Comparison of ENCODE assay signal across 11 cellular contexts in genomic region chr12:32681272-32681671, GRCh38. TPM values are rescaled to one million over a fixed set of nuclear protein-coding genes. Genes with fewer than 3 reads are reported as not detected.
A peak's percentile ranks its signal among the peaks of the same experiment; 100 is the strongest.
DNase-seq lines count a peak whose midpoint lies in the region; ATAC-seq, FAIRE-seq and TF ChIP-seq lines count a peak whose summit lies in the region.
"Had no signal": no experiment of that assay in that cellular context is flagged by ENCODE, and none has a peak within 500 bp of the region (broad histone marks: within the 10 kb centered on the region; RNA-seq: fewer than 3 reads in every experiment).

No MANE protein-coding gene starts in this region.

- H3K79me1 ChIP-seq in mesendoderm (ENCODE audit: low read length) = peaks cover 2% of the 10 kb centered on the region

- peak overlapping the region; percentile 24; the same call in 1 of the 2 replicates for H3K27ac ChIP-seq in C4-2B
- no peak overlapping the region for H3K27ac ChIP-seq in GM23338 (ENCODE audit: low read depth)
- H3K27ac ChIP-seq in naive thymus-derived CD4-positive, alpha-beta T cell (ENCODE audit: low read depth, low read length) = no peak overlapping the region
- no peak overlapping the region for H3K27ac ChIP-seq in mesendoderm (ENCODE audit: low read depth, low read length)
- peak overlapping the region in 1 of 2 donors; percentile 94 for H3K27ac ChIP-seq in coronary artery
- H3K27ac ChIP-seq: SJCRH30 had no signal

- H3K9me3 Mint-ChIP-seq in GM23338 = no peaks in the 10 kb centered on the region; the same call in 2 of the 3 replicates
- H3K9me3 Mint-ChIP-seq in naive thymus-derived CD4-positive, alpha-beta T cell = no peaks in the 10 kb centered on the region

- H3K4me3 Mint-ChIP-seq in GM23338 = peak overlapping the region; percentile 95; the same call in 2 of the 3 replicates
- peak overlapping the region in 6 of 10 donors; percentile 19 to 93 (median 40) for H3K4me3 Mint-ChIP-seq in naive thymus-derived CD4-positive, alpha-beta T cell

- H3K9me3 ChIP-seq in naive thymus-derived CD4-positive, alpha-beta T cell (ENCODE audit: control insufficient read depth in 2 of 3, low read length in 3 of 3) = no peaks in the 10 kb centered on the region
- H3K9me3 ChIP-seq: SJCRH30 had no signal

- ATAC-seq in GM23338 (no peak), GM18505 (IDR thresholded peaks at IDR 0.05; ENCODE audit: unreplicated experiment) (no peak)
- ATAC-seq in naive thymus-derived CD4-positive, alpha-beta T cell = no peak

- H2AFZ ChIP-seq in GM23338 = no peak overlapping the region

- H3K23ac ChIP-seq in mesendoderm (ENCODE audit: low read length) = no peak overlapping the region

- peaks cover 9% of the 10 kb centered on the region for H3K4me1 ChIP-seq in GM23338 (ENCODE audit: insufficient read depth)
- peaks cover 9 to 11% of the 10 kb centered on the region in 2 donors for H3K4me1 ChIP-seq in naive thymus-derived CD4-positive, alpha-beta T cell (ENCODE audit: control insufficient read depth in 2 of 2, insufficient read depth in 2 of 2, low read length in 2 of 2)
- H3K4me1 ChIP-seq in mesendoderm (ENCODE audit: control insufficient read depth, low read depth, low read length) = no peaks in the 10 kb centered on the region

- H2BK5ac ChIP-seq in mesendoderm (ENCODE audit: low read length) = no peak overlapping the region

- no CpG with 5 or more reads among the region's 11 CpGs for WGBS in mesendoderm (ENCODE audit: extremely low coverage, insufficient coverage, low lambda C conversion rate)

- H3K36me3 Mint-ChIP-seq in GM23338 (ENCODE audit: low read depth) = peaks cover 25% of the 10 kb centered on the region
- H3K36me3 Mint-ChIP-seq in naive thymus-derived CD4-positive, alpha-beta T cell = peaks cover 0 to 10% (median 8%) of the 10 kb centered on the region in 5 donors

- no peak overlapping the region for H2AK5ac ChIP-seq in mesendoderm (ENCODE audit: low read length)

- peaks cover 10% of the 10 kb centered on the region for H3K27me3 Mint-ChIP-seq in GM23338 (ENCODE audit: insufficient read depth, low read depth, poor library complexity)
- H3K27me3 Mint-ChIP-seq in naive thymus-derived CD4-positive, alpha-beta T cell = no peaks in the 10 kb centered on the region

- H4K8ac ChIP-seq in mesendoderm (ENCODE audit: low read depth, low read length) = no peak overlapping the region

- no peak for DNase-seq in GM23338 (ENCODE audit: low spot score)
- DNase-seq in naive thymus-derived CD4-positive, alpha-beta T cell = no peak
- no peak for DNase-seq in GM19239 (ENCODE audit: insufficient read length, low spot score)
- no peak for DNase-seq in mesendoderm
- no peak for DNase-seq in coronary artery (ENCODE audit: low spot score)
- DNase-seq: NCI-H446, nucleus accumbens, SJCRH30 had no signal

- H3K36me3 ChIP-seq in GM23338 (ENCODE audit: insufficient read depth) (peaks cover 3% of the 10 kb centered on the region; the same call in 1 of the 2 replicates), mesendoderm (ENCODE audit: control insufficient read depth, insufficient read depth, low read length) (no peaks in the 10 kb centered on the region)
- H3K36me3 ChIP-seq in naive thymus-derived CD4-positive, alpha-beta T cell (ENCODE audit: control insufficient read depth in 2 of 3, insufficient read depth in 3 of 3, low read length in 3 of 3) = no peaks in the 10 kb centered on the region

- TF ChIP-seq CTCF in C4-2B (conservative IDR thresholded peaks at IDR 0.05) (no peak), GM23338 (conservative IDR thresholded peaks at IDR 0.05; ENCODE audit: low read depth in 2 of 2) (no peak), WI38 (IDR thresholded peaks at IDR 0.05; ENCODE audit: low read depth, low read length) (no peak), coronary artery (IDR thresholded peaks at IDR 0.05) (no peak)

- intact Hi-C loops in naive thymus-derived CD4-positive, alpha-beta T cell (cut with micrococcal nuclease) = loop anchor here (2.0 to 5.0 kb wide), 2 partner anchors 18 to 284 kb away; partner anchors contain the start of gene FGD4 (in 1 of the 2)

- CTCF ChIA-PET in naive thymus-derived CD4-positive, alpha-beta T cell (lab: Charles Lee) = no interaction called here

- H3K4me3 ChIP-seq in GM23338 = peak overlapping the region; percentile 95
- H3K4me3 ChIP-seq in WI38 (ENCODE audit: low read depth, low read length) = peak overlapping the region; percentile 80
- no peak overlapping the region for H3K4me3 ChIP-seq in naive thymus-derived CD4-positive, alpha-beta T cell (ENCODE audit: low read length)
- no peak overlapping the region for H3K4me3 ChIP-seq in mesendoderm (ENCODE audit: low read length)
- H3K4me3 ChIP-seq in coronary artery = no peak overlapping the region

- H3K79me2 ChIP-seq in GM23338 (replicated peaks; ENCODE audit: insufficient read depth) (peaks cover 67% of the 10 kb centered on the region), mesendoderm (ENCODE audit: control insufficient read depth, insufficient read depth, low read length) (peaks cover 43% of the 10 kb centered on the region)

- H3K9me2 ChIP-seq in GM23338 (ENCODE audit: insufficient read depth) = no peaks in the 10 kb centered on the region

- FAIRE-seq in GM19239 (lab: Jason Lieb, UNC) = no peak

- POLR2A ChIA-PET in naive thymus-derived CD4-positive, alpha-beta T cell (lab: Charles Lee) = interaction anchor here (0.6 kb wide), 1 partner anchor 723 kb away, joined by 3 read pairs; no protein-coding TSS in a partner anchor

- H3K4ac ChIP-seq in mesendoderm (ENCODE audit: low read depth, low read length) = no peak overlapping the region

- H3K56ac ChIP-seq in mesendoderm (ENCODE audit: low read length) = no peak overlapping the region

- peak overlapping the region; percentile 85 for H3K4me2 ChIP-seq in GM23338
- H3K4me2 ChIP-seq in mesendoderm (ENCODE audit: low read length) = no peak overlapping the region

- no peak overlapping the region for H4K5ac ChIP-seq in mesendoderm (ENCODE audit: low read length)

- no peak overlapping the region for H3K9ac ChIP-seq in mesendoderm (ENCODE audit: low read length)

- H3K27ac Mint-ChIP-seq in GM23338 = no peak overlapping the region
- peak overlapping the region in 1 of 9 donors; percentile 46 for H3K27ac Mint-ChIP-seq in naive thymus-derived CD4-positive, alpha-beta T cell

- H3K27me3 ChIP-seq in GM23338 (ENCODE audit: insufficient read depth) = no peaks in the 10 kb centered on the region
- no peaks in the 10 kb centered on the region for H3K27me3 ChIP-seq in naive thymus-derived CD4-positive, alpha-beta T cell (ENCODE audit: control insufficient read depth in 2 of 2, insufficient read depth in 2 of 2, low read length in 2 of 2)
- H3K27me3 ChIP-seq in mesendoderm (ENCODE audit: insufficient read depth, low read length, poor library complexity) = no peaks in the 10 kb centered on the region
- H3K27me3 ChIP-seq: SJCRH30 had no signal

- peaks cover 7% of the 10 kb centered on the region; the same call in 1 of the 2 replicates for H3F3A ChIP-seq in GM23338 (replicated peaks; ENCODE audit: low read depth)

- peaks cover 16% of the 10 kb centered on the region for H3K4me1 Mint-ChIP-seq in GM23338
- peaks cover 20 to 42% (median 33%) of the 10 kb centered on the region in 7 donors for H3K4me1 Mint-ChIP-seq in naive thymus-derived CD4-positive, alpha-beta T cell

- H4K20me1 ChIP-seq in GM23338 (replicated peaks; ENCODE audit: insufficient read depth) = peaks cover 18% of the 10 kb centered on the region

- no peak for TF ChIP-seq POLR2A in GM18505 (IDR thresholded peaks at IDR 0.05; ENCODE audit: borderline replicate concordance, extremely low read depth, insufficient read depth, insufficient read length)

- H2BK15ac ChIP-seq in mesendoderm (replicated peaks; ENCODE audit: low read depth) = no peak overlapping the region

- H2BK120ac ChIP-seq in mesendoderm (ENCODE audit: low read depth, low read length) = no peak overlapping the region

- H3K18ac ChIP-seq in mesendoderm (ENCODE audit: low read length) = no peak overlapping the region

TF ChIP-seq in GM23338, 12 proteins besides CTCF, POLR2A, EP300 and RAD21 (continues in another document):
- TF ChIP-seq ZNF114 (CRISPR knock-in tag; IDR thresholded peaks at IDR 0.05) = no peak
- no peak for TF ChIP-seq JUNB (IDR thresholded peaks at IDR 0.05; ENCODE audit: unreplicated experiment)

RNA-seq across cellular contexts. Expression of gene DNM1L, which starts 2.2 kb away (rescaled TPM):
- total RNA-seq in GM23338 (2014; rRNA removed; shearing (Covaris generic)) = 89.9 and 94.8 TPM in 2 replicates
- polyA plus RNA-seq in GM23338 (2016; fragmentation: Nextera tagmentation; extraction: Ambion mirVana) = 54.3 and 72.2 TPM in 2 replicates
- total RNA-seq in naive thymus-derived CD4-positive, alpha-beta T cell = 10 to 100 TPM; 41.6 to 68.4 (median 58.9) TPM
- 10 to 100 TPM; 17.4 to 28.0 TPM for polyA plus RNA-seq in naive thymus-derived CD4-positive, alpha-beta T cell
- 40.7 TPM for polyA plus RNA-seq in mesendoderm (2013, experiment 1 of 2)
- 41.7 TPM for polyA plus RNA-seq in mesendoderm (2013, experiment 2 of 2)

Comparison
In these comparisons a context has a peak if more than half of its experiments do, and no peak if none do; other contexts are left out.
1. H3K4me3 ChIP-seq: peak in GM23338 (single experiment) and WI38 (single experiment); none in naive thymus-derived CD4-positive, alpha-beta T cell (single experiment), mesendoderm (single experiment) and coronary artery (single experiment).